1 cellular context compared by ENCODE assay signal in the genomic region with DNA sequence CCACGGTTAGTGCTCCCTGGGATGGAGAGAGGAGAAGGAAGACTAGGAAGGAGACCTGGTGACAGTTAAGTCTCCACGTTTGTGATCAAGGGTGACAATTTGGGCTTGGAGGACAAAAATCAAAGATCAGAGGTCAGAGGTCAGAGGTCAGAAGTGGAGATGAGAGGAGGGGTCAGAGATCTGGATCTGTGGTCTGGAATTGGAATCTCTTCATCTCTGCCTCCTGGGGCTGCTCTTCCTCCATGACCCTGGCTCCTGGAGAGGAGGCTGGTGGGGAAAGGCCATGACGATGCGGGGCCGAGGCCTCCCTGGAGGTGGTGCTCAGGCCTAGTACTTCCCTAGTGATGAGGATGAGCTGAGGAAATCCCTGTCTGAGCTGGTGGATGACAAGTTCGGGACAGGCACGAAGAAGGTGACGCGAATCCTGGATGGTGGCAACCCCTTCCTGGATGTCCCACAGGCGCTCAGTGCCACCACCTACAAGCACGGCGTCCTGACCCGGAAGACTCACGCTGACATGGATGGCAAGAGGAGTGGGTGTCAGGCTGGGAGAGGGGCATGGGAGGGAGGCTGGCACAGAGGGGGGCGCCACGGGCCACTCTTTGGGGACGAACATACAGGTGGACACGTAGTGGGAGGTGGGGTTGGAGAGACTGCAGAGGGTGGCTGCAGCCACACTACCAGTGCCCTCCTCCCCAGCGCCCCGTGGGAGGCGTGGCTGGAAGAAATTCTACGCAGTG.
TF ChIP-seq lines count a peak whose summit lies in the region.

No MANE protein-coding gene starts in this region.

TF ChIP-seq in K562, 482 proteins besides CTCF, POLR2A, EP300 and RAD21 (continued from another document):
- TF ChIP-seq JUN (IDR thresholded peaks at IDR 0.05; ENCODE audit: borderline replicate concordance, low read depth, low read length) = no peak
- TF ChIP-seq JUN (CRISPR knock-in tag; IDR thresholded peaks at IDR 0.05; ENCODE audit: borderline replicate concordance) = no peak
- peak; percentile 92 for TF ChIP-seq NR2C2 (CRISPR knock-in tag; IDR thresholded peaks at IDR 0.05)
- peak; percentile 91 for TF ChIP-seq NR2C2 (tag; IDR thresholded peaks at IDR 0.05)
- TF ChIP-seq, protein P1, sequence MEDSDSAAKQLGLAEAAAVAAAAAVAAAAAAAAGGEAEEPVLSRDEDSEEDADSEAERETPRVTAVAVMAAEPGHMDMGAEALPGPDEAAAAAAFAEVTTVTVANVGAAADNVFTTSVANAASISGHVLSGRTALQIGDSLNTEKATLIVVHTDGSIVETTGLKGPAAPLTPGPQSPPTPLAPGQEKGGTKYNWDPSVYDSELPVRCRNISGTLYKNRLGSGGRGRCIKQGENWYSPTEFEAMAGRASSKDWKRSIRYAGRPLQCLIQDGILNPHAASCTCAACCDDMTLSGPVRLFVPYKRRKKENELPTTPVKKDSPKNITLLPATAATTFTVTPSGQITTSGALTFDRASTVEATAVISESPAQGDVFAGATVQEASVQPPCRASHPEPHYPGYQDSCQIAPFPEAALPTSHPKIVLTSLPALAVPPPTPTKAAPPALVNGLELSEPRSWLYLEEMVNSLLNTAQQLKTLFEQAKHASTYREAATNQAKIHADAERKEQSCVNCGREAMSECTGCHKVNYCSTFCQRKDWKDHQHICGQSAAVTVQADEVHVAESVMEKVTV (CRISPR knock-in tag; IDR thresholded peaks at IDR 0.05) = no peak
- TF ChIP-seq, protein P2, sequence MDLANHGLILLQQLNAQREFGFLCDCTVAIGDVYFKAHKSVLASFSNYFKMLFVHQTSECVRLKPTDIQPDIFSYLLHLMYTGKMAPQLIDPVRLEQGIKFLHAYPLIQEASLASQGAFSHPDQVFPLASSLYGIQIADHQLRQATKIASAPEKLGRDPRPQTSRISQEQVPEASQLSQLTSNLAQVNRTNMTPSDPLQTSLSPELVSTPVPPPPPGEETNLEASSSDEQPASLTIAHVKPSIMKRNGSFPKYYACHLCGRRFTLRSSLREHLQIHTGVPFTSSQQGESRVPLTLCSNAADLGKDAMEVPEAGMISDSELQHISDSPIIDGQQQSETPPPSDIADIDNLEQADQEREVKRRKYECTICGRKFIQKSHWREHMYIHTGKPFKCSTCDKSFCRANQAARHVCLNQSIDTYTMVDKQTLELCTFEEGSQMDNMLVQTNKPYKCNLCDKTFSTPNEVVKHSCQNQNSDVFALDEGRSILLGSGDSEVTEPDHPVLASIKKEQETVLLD (IDR thresholded peaks at IDR 0.05) = no peak
- TF ChIP-seq HDGF (IDR thresholded peaks at IDR 0.05) = no peak
- TF ChIP-seq NR2C1 (IDR thresholded peaks at IDR 0.05) = peak; percentile 94
- TF ChIP-seq NR2C1 (tag; IDR thresholded peaks at IDR 0.05) = peak; percentile 94
